Comparison of ENCODE assay signal across 20 cellular contexts in the genomic region with DNA sequence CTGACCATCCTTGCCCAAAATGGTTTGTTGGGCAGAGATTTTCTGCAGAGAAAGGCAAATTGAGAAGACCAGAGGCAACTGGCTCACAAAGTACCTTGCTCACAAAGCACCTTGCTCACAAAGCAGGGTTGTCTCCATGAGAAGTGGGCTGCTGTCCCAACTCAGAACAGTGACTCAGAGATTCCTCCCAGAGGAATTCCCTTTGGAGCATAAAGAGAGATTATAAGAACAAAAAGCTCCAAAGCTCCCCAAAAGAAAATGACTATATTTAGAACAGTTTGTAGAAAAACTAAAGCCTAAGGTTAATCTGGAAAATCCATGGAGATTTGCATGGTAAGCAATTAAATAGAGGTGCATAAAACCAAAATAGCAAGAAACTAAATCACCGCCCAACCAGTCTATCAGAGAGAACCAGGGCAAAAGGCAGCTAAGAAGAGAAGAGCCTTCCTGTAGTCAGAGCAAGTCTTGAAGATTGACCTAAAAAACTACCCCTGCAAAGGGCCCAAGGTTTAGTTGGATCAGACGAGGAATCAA.
DNase-seq lines count a peak whose midpoint lies in the region; ATAC-seq and TF ChIP-seq lines count a peak whose summit lies in the region.
"Had no signal": no experiment of that assay in that cellular context is flagged by ENCODE, and none has a peak within 500 bp of the region (broad histone marks: within the 10 kb centered on the region; RNA-seq: fewer than 3 reads in every experiment).

No MANE protein-coding gene starts in this region.

- H4K20me1 ChIP-seq in GM23248 (ENCODE audit: insufficient read depth), result no peaks in the 10 kb centered on the region

- no peak overlapping the region for H3K23ac ChIP-seq in neuronal stem cell (ENCODE audit: low read depth, low read length, poor library complexity)

- WGBS in GM23248 (ENCODE audit: low coverage in 1 of 2, low lambda C conversion rate in 2 of 2, missing lambda C conversion rate in 2 of 2), 2 experiments, result 68 to 78% methylated on average over 2 of the region's 2 CpGs
- no CpG with 5 or more reads among the region's 2 CpGs for WGBS in neuronal stem cell (ENCODE audit: extremely low coverage in 2 of 2, insufficient read length in 2 of 2, insufficient replicate concordance in 1 of 2), 2 donors

- TF ChIP-seq CTCF in WERI-Rb-1 (IDR thresholded peaks at IDR 0.05; ENCODE audit: low read depth, low read length), result no peak
- TF ChIP-seq CTCF in fibroblast of mammary gland (conservative IDR thresholded peaks at IDR 0.05; ENCODE audit: control insufficient read depth, insufficient read depth, low read depth, low read length), result no peak

- no peaks in the 10 kb centered on the region for H3K9me2 ChIP-seq in GM23248 (ENCODE audit: insufficient read depth)

- H3K36me3 ChIP-seq in GM23248 (ENCODE audit: low read depth) (no peaks in the 10 kb centered on the region), WERI-Rb-1 (no peaks in the 10 kb centered on the region), neuronal stem cell (replicated peaks in 1 of 2; ENCODE audit: control insufficient read depth in 2 of 2, insufficient read depth in 2 of 2, low read length in 2 of 2) (no peaks in the 10 kb centered on the region)

- in situ Hi-C loops in GM23248 (cut with MboI), result no loop called here

- no peaks in the 10 kb centered on the region for H3K9me3 ChIP-seq in GM23248 (ENCODE audit: low read depth)
- peaks cover 4% of the 10 kb centered on the region for H3K9me3 ChIP-seq in WERI-Rb-1 (ENCODE audit: severe bottlenecking)
- no peaks in the 10 kb centered on the region for H3K9me3 ChIP-seq in neuronal stem cell (replicated peaks in 1 of 2; ENCODE audit: control insufficient read depth in 2 of 2, insufficient read depth in 1 of 2, low read depth in 1 of 2, low read length in 2 of 2)
- H3K9me3 ChIP-seq in T-helper 17 cell (ENCODE audit: control insufficient read depth, low read length, poor library complexity, severe bottlenecking), result no peaks in the 10 kb centered on the region
- H3K9me3 ChIP-seq: A549 had no signal

- H2AK5ac ChIP-seq in neuronal stem cell (ENCODE audit: low read depth, low read length), result no peak overlapping the region

- no peak overlapping the region for H3K14ac ChIP-seq in neuronal stem cell (ENCODE audit: low read length)

- H3K4me2 ChIP-seq in GM23248 (ENCODE audit: unreplicated experiment), result no peak overlapping the region
- no peak overlapping the region for H3K4me2 ChIP-seq in neuronal stem cell (ENCODE audit: insufficient read depth, low read length, poor library complexity, severe bottlenecking)
- H3K4me2 ChIP-seq: A549 had no signal

- H3K4me1 ChIP-seq in GM23248 (ENCODE audit: insufficient read depth) (no peaks in the 10 kb centered on the region), neuronal stem cell (ENCODE audit: control insufficient read depth in 2 of 2, insufficient read depth in 1 of 2, low read depth in 1 of 2, low read length in 2 of 2) (no peaks in the 10 kb centered on the region)
- H3K4me1 ChIP-seq: A549 had no signal

- no peak overlapping the region for H3K4ac ChIP-seq in neuronal stem cell (ENCODE audit: low read length)

- intact Hi-C loops in left cardiac atrium (cut with DNase I), result no loop called here

- H3K36me3 Mint-ChIP-seq in T-helper 17 cell (ENCODE audit: low read depth), result no peaks in the 10 kb centered on the region
- H3K36me3 Mint-ChIP-seq: IgD-negative memory B cell had no signal

- no peaks in the 10 kb centered on the region for H3K27me3 ChIP-seq in GM23248 (replicated peaks; ENCODE audit: insufficient read depth)
- no peaks in the 10 kb centered on the region for H3K27me3 ChIP-seq in WERI-Rb-1 (ENCODE audit: insufficient read depth, low read depth, severe bottlenecking)
- H3K27me3 ChIP-seq in neuronal stem cell (ENCODE audit: control insufficient read depth in 3 of 3, insufficient read depth in 3 of 3, low read depth in 1 of 3, low read length in 3 of 3), result no peaks in the 10 kb centered on the region

- no peak overlapping the region for H4K8ac ChIP-seq in neuronal stem cell (ENCODE audit: low read depth, low read length)

- no peaks in the 10 kb centered on the region for H3K27me3 Mint-ChIP-seq in T-helper 17 cell
- H3K27me3 Mint-ChIP-seq: CD4-positive, alpha-beta T cell; IgD-negative memory B cell had no signal

- no peaks in the 10 kb centered on the region for H3K79me1 ChIP-seq in neuronal stem cell (ENCODE audit: low read depth, low read length)

- no peak overlapping the region for H2BK12ac ChIP-seq in neuronal stem cell (ENCODE audit: low read length)

- no peaks in the 10 kb centered on the region for H3K4me1 Mint-ChIP-seq in T-helper 17 cell
- H3K4me1 Mint-ChIP-seq: IgD-negative memory B cell had no signal

- no peak overlapping the region for H2BK15ac ChIP-seq in neuronal stem cell (ENCODE audit: low read length)

- H3K18ac ChIP-seq in neuronal stem cell (ENCODE audit: low read length), result no peak overlapping the region

- H3K27ac Mint-ChIP-seq in T-helper 17 cell, result no peak overlapping the region
- H3K27ac Mint-ChIP-seq: CD4-positive, alpha-beta T cell; IgD-negative memory B cell had no signal

- ATAC-seq in left cardiac atrium (no peak), GM21360 (IDR thresholded peaks at IDR 0.05; ENCODE audit: unreplicated experiment) (no peak), T-helper 17 cell (no peak)
- ATAC-seq: A549 had no signal

- H3K27ac ChIP-seq in GM23248 (no peak overlapping the region), WERI-Rb-1 (no peak overlapping the region), neuronal stem cell (replicated peaks; ENCODE audit: low read length) (no peak overlapping the region)
- H3K27ac ChIP-seq: A549, SK-N-MC had no signal

- DNase-seq in GM23248 (peak; percentile 23), WERI-Rb-1 (peak; percentile 8), fibroblast of mammary gland (ENCODE audit: low read depth) (peak; percentile 13), neuronal stem cell (ENCODE audit: low spot score) (no peak), left cardiac atrium (no peak), NCI-H1417 treated with DMSO at 0.1 percent for 48 hours (lab: John Stamatoyannopoulos, UW) (no peak), T-helper 17 cell (no peak)
- DNase-seq: CD4-positive, alpha-beta T cell; DMS153; GF-D8; H7; NCI-H1105 treated with DMSO at 0.1 percent for 48 hours; NCI-H1694 treated with DMSO at 0.1 percent for 48 hours; NCI-H510A treated with DMSO at 0.1 percent for 48 hours; NCI-H774; Right ventricle myocardium superior had no signal

- H2BK5ac ChIP-seq in neuronal stem cell (ENCODE audit: low read length), result no peak overlapping the region

- H3K4me3 ChIP-seq in GM23248 (no peak overlapping the region), WERI-Rb-1 (ENCODE audit: low read depth, low read length) (no peak overlapping the region), fibroblast of mammary gland (ENCODE audit: control insufficient read depth, low read depth, low read length) (no peak overlapping the region), neuronal stem cell (ENCODE audit: low read length in 2 of 2) (no peak overlapping the region)
- H3K4me3 ChIP-seq: A549, SK-N-MC had no signal

- no peak overlapping the region for H3K9ac ChIP-seq in GM23248
- H3K9ac ChIP-seq in neuronal stem cell (ENCODE audit: low read depth, low read length, poor library complexity), result no peak overlapping the region

- H3K79me2 ChIP-seq in GM23248 (ENCODE audit: insufficient read depth), result no peaks in the 10 kb centered on the region

- H2BK120ac ChIP-seq in neuronal stem cell (ENCODE audit: low read depth, low read length), result no peak overlapping the region

- 0 out of 2 replicates have a peak, but pooled peaks cover under 1% of the 10 kb centered on the region for H3F3A ChIP-seq in GM23248 (ENCODE audit: insufficient read depth)

- H4K91ac ChIP-seq in neuronal stem cell (ENCODE audit: low read depth, low read length, poor library complexity), result no peak overlapping the region

- H2AFZ ChIP-seq in GM23248, result no peak overlapping the region
- peak overlapping the region; percentile 8 for H2AFZ ChIP-seq in neuronal stem cell (ENCODE audit: low read length)

- H3K4me3 Mint-ChIP-seq in T-helper 17 cell, result no peak overlapping the region
- H3K4me3 Mint-ChIP-seq: CD4-positive, alpha-beta T cell; IgD-negative memory B cell had no signal

Comparison
In these comparisons a context has a peak if more than half of its experiments do, and no peak if none do; other contexts are left out.
1. DNase-seq: peak in GM23248 (single experiment), WERI-Rb-1 (single experiment) and fibroblast of mammary gland (single experiment); none in neuronal stem cell (single experiment), left cardiac atrium (single experiment), NCI-H1417 treated with DMSO at 0.1 percent for 48 hours (single experiment) and T-helper 17 cell (0 of 3).